14 cellular contexts compared by ENCODE assay signal in genomic region chr9:131214931-131215330, GRCh38.
"Had no signal": no experiment of that assay in that cellular context is flagged by ENCODE, and none has a peak within 500 bp of the region (broad histone marks: within the 10 kb centered on the region; RNA-seq: fewer than 3 reads in every experiment).

No MANE protein-coding gene starts in this region.

- H3K4me1 ChIP-seq: foreskin keratinocyte had no signal

- H3K27ac ChIP-seq: foreskin keratinocyte, left ventricle myocardium inferior, tibial nerve had no signal

- H3K4me3 ChIP-seq: left ventricle myocardium inferior, tibial nerve had no signal

- H3K27me3 ChIP-seq: foreskin keratinocyte, tibial nerve had no signal

- DNase-seq: activated CD8-positive, alpha-beta memory T cell treated with anti-CD3 and anti-CD28 coated beads, Interleukin-2, amount 50 U/mL, for 48 hours; activated naive CD4-positive, alpha-beta T cell treated with Interleukin-2 at 50 U/mL for 16 hours; activated naive CD8-positive, alpha-beta T cell treated with anti-CD3 and anti-CD28 coated beads for 36 hours; activated T-cell treated with anti-CD3 and anti-CD28 coated beads, Interleukin-2, amount 50 U/mL, for 4 hours; central memory CD4-positive, alpha-beta T cell; erythroblast; foreskin keratinocyte; immature natural killer cell; kidney glomerular epithelial cell; left ventricle myocardium inferior; occipital lobe; stimulated activated CD4-positive, alpha-beta T cell treated with anti-CD3 and anti-CD28 coated beads, Interleukin-4, amount 100 ng/mL, for 4 hours had no signal

- ATAC-seq: activated T-cell treated with anti-CD3 and anti-CD28 coated beads, Interleukin-2, amount 50 U/mL, for 4 hours; foreskin keratinocyte; WTC11 had no signal
